ENCODE assay signal across 8 cellular contexts in the genomic region with DNA sequence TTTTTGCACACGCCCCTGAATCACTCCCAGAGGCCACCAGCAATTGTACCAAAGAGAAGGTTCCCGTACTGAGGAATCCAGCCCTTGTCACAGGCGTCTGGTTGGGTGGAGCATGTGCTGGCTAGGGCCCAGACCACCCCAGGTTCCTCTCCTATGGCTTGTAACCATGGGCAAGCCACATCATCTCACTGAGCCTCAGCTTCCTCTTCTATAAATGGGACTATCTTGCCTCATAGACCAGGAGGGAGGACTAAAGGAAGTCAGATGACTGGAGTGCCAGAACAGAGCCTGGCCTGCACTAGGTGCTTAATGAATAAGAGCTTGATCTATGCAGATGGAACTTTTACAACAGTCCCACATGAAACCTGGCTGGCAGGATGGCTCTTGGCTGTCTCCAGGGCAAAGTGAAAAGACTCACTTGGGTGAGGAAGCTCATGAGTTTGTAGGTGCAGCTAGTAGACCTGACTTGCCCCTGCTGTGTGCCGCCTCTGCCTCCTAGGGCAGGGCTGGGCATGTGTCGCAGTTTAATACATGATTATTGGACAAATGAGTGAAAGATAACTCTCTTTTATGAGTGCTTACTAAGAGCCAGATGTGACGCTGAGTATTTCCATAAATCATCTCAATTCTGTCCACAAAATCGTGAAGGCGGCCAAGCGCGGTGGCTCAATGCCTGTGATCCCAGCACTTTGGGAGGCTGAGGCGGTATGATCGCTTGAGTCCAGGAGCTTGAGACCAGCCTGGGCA. TPM values are rescaled to one million over a fixed set of nuclear protein-coding genes. Genes with fewer than 3 reads are reported as not detected.
DNase-seq lines count a peak whose midpoint lies in the region; ATAC-seq and TF ChIP-seq lines count a peak whose summit lies in the region.

No MANE protein-coding gene starts in this region.

- no peaks in the 10 kb centered on the region for H3K27me3 Mint-ChIP-seq in activated T-cell treated with anti-CD3 and anti-CD28 coated beads, Interleukin-2, amount 50 U/mL, for 4 hours (ENCODE audit: low read depth)

- peak overlapping the region in 6 of 11 experiments; percentile 4 to 55 (median 32); a peak in 9 of 22 replicates for H3K9ac ChIP-seq in BLaER1 treated with 17β-estradiol and CSF1 and Interleukin-3, amounts not matched to agents 10 nM and 100 nM

- H3K4me1 ChIP-seq in BLaER1 treated with 17β-estradiol and CSF1 and Interleukin-3, amounts not matched to agents 10 nM and 100 nM = peaks cover 12 to 83% (median 73%) of the 10 kb centered on the region in 10 experiments
- H3K4me1 ChIP-seq in osteoblast (ENCODE audit: insufficient read depth, low read length) = peaks cover 16% of the 10 kb centered on the region

- DNase-seq in OCI-M1 (lab: John Stamatoyannopoulos, UW) (peak; percentile 84), fibroblast of pulmonary artery (ENCODE audit: low read depth) (peak; percentile 33), osteoblast (ENCODE audit: insufficient read length, low spot score, missing footprints) (peak; percentile 74), AG08396 (ENCODE audit: low spot score) (no peak)
- DNase-seq in activated T-cell treated with anti-CD3 and anti-CD28 coated beads, Interleukin-2, amount 50 U/mL, for 4 hours = no peak

- no peak for ATAC-seq in HG03175 (IDR thresholded peaks at IDR 0.05; ENCODE audit: unreplicated experiment)
- no peak for ATAC-seq in GM21390 (IDR thresholded peaks at IDR 0.05; ENCODE audit: unreplicated experiment)
- no peak for ATAC-seq in activated T-cell treated with anti-CD3 and anti-CD28 coated beads, Interleukin-2, amount 50 U/mL, for 4 hours

- peaks cover 26% of the 10 kb centered on the region for H3K36me3 Mint-ChIP-seq in activated T-cell treated with anti-CD3 and anti-CD28 coated beads, Interleukin-2, amount 50 U/mL, for 4 hours (ENCODE audit: insufficient read depth)

- H3K27ac ChIP-seq in BLaER1 treated with 17β-estradiol and CSF1 and Interleukin-3, amounts not matched to agents 10 nM and 100 nM = peak overlapping the region in 10 of 11 experiments; percentile 1 to 73 (median 52); a peak in 15 of 22 replicates
- peak overlapping the region; percentile 59 for H3K27ac ChIP-seq in osteoblast (ENCODE audit: low read depth, low read length)

- H3K4me3 ChIP-seq in BLaER1 treated with 17β-estradiol and CSF1 and Interleukin-3, amounts not matched to agents 10 nM and 100 nM = peak overlapping the region in 1 of 10 experiments; percentile 3; a peak in 1 of 20 replicates
- H3K4me3 ChIP-seq in fibroblast of pulmonary artery (replicated peaks; ENCODE audit: low read depth, low read length) (no peak overlapping the region), osteoblast (ENCODE audit: insufficient read depth, low read length) (no peak overlapping the region)

- H3K9me3 Mint-ChIP-seq in activated T-cell treated with anti-CD3 and anti-CD28 coated beads, Interleukin-2, amount 50 U/mL, for 4 hours = no peaks in the 10 kb centered on the region

- no peaks in the 10 kb centered on the region for H3K27me3 ChIP-seq in BLaER1 treated with 17β-estradiol and CSF1 and Interleukin-3, amounts not matched to agents 10 nM and 100 nM
- no peaks in the 10 kb centered on the region for H3K27me3 ChIP-seq in osteoblast (ENCODE audit: insufficient read depth, low read length)

- H3K9me3 ChIP-seq in BLaER1 treated with 17β-estradiol and CSF1 and Interleukin-3, amounts not matched to agents 10 nM and 100 nM (replicated peaks in 1 of 11) = no peaks in the 10 kb centered on the region
- H3K9me3 ChIP-seq in osteoblast (ENCODE audit: low read depth, low read length) = no peaks in the 10 kb centered on the region

- H2AFZ ChIP-seq in osteoblast (ENCODE audit: low read length) = no peak overlapping the region

- H3K79me2 ChIP-seq in osteoblast (ENCODE audit: insufficient read depth, low read length) = peaks cover 26% of the 10 kb centered on the region

- H3K4me2 ChIP-seq in BLaER1 treated with 17β-estradiol and CSF1 and Interleukin-3, amounts not matched to agents 10 nM and 100 nM = peak overlapping the region in 10 of 11 experiments; percentile 26 to 91 (median 78); a peak in 18 of 22 replicates
- H3K4me2 ChIP-seq in osteoblast (ENCODE audit: insufficient read depth, low read length) = no peak overlapping the region

- TF ChIP-seq CTCF in fibroblast of pulmonary artery (IDR thresholded peaks at IDR 0.05; ENCODE audit: low read length, missing control alignments) = no peak
- TF ChIP-seq CTCF in osteoblast (IDR thresholded peaks at IDR 0.05; ENCODE audit: extremely low read depth, low read depth, low read length) = no peak

- no peak overlapping the region for H3K4me3 Mint-ChIP-seq in activated T-cell treated with anti-CD3 and anti-CD28 coated beads, Interleukin-2, amount 50 U/mL, for 4 hours

- peaks cover 3% of the 10 kb centered on the region for H3K4me1 Mint-ChIP-seq in activated T-cell treated with anti-CD3 and anti-CD28 coated beads, Interleukin-2, amount 50 U/mL, for 4 hours (ENCODE audit: low read depth)

- H4K20me1 ChIP-seq in BLaER1 treated with 17β-estradiol and CSF1 and Interleukin-3, amounts not matched to agents 10 nM and 100 nM = peaks cover 0 to 56% (median 8%) of the 10 kb centered on the region in 11 experiments; a peak in 11 of 22 replicates
- peaks cover 37% of the 10 kb centered on the region for H4K20me1 ChIP-seq in osteoblast (ENCODE audit: insufficient read depth, low read length)

- H3K36me3 ChIP-seq in BLaER1 treated with 17β-estradiol and CSF1 and Interleukin-3, amounts not matched to agents 10 nM and 100 nM = peaks cover 38 to 95% (median 61%) of the 10 kb centered on the region in 11 experiments
- H3K36me3 ChIP-seq in osteoblast (ENCODE audit: insufficient read depth, low read length) = peaks cover 74% of the 10 kb centered on the region

RNA-seq across cellular contexts. Expression of gene CTSH, which starts 29.3 kb away (rescaled TPM):
- 4.7 and 8.8 TPM in 2 replicates for total RNA-seq in osteoblast
- 10 to 100 TPM in 2 of 3 donors, 1 to 10 TPM in 1; 6.6 to 23.7 (median 16.4) TPM for total RNA-seq in activated T-cell treated with anti-CD3 and anti-CD28 coated beads, Interleukin-2, amount 50 U/mL, for 4 hours

RNA-seq across cellular contexts. Expression of gene MORF4L1, which starts 42.8 kb away (rescaled TPM):
- 446 and 456 TPM in 2 replicates for total RNA-seq in osteoblast
- 100 to 1,000 TPM; 224 to 276 (median 236) TPM for total RNA-seq in activated T-cell treated with anti-CD3 and anti-CD28 coated beads, Interleukin-2, amount 50 U/mL, for 4 hours

Comparison
In these comparisons a context has a peak if more than half of its experiments do, and no peak if none do; other contexts are left out.
1. DNase-seq: peak in OCI-M1 (single experiment), fibroblast of pulmonary artery (single experiment) and osteoblast (single experiment); none in AG08396 (single experiment) and activated T-cell treated with anti-CD3 and anti-CD28 coated beads, Interleukin-2, amount 50 U/mL, for 4 hours (single experiment).